8 cellular contexts compared by ENCODE assay signal in genomic region chr2:54669677-54670484, GRCh38. TPM values are rescaled to one million over a fixed set of nuclear protein-coding genes. Genes with fewer than 3 reads are reported as not detected.
DNase-seq lines count a peak whose midpoint lies in the region; ATAC-seq and TF ChIP-seq lines count a peak whose summit lies in the region.

No MANE protein-coding gene starts in this region.

- H3K36me3 Mint-ChIP-seq in WTC11 = peaks cover 54% of the 10 kb centered on the region
- H3K36me3 Mint-ChIP-seq in stimulated activated effector memory CD8-positive, alpha-beta T cell treated with anti-CD3 and anti-CD28 coated beads, Interleukin-12 subunit alpha, Interleukin-12 subunit beta, amount 100 ng/mL, for 72 hours = peaks cover 57% of the 10 kb centered on the region

- H3K4me2 ChIP-seq in HCT116 (ENCODE audit: low read length) = no peak overlapping the region

- H3K4me1 Mint-ChIP-seq in WTC11 = peaks cover 27% of the 10 kb centered on the region
- H3K4me1 Mint-ChIP-seq in stimulated activated effector memory CD8-positive, alpha-beta T cell treated with anti-CD3 and anti-CD28 coated beads, Interleukin-12 subunit alpha, Interleukin-12 subunit beta, amount 100 ng/mL, for 72 hours = peaks cover 19% of the 10 kb centered on the region

- H3K9me3 ChIP-seq in HCT116 (ENCODE audit: control insufficient read depth in 1 of 2, insufficient read depth in 1 of 2, low read depth in 1 of 2, low read length in 2 of 2) = no peaks in the 10 kb centered on the region
- H3K9me3 ChIP-seq in right cardiac atrium (ENCODE audit: control insufficient read depth, low read length) = no peaks in the 10 kb centered on the region

- TF ChIP-seq CTCF in HCT116 (IDR thresholded peaks at IDR 0.05 in 2 of 3, conservative IDR thresholded peaks at IDR 0.05 in 1 of 3; ENCODE audit: borderline replicate concordance in 1 of 3, insufficient read depth in 1 of 3, low read depth in 2 of 3, low read length in 2 of 3) = no peak
- no peak for TF ChIP-seq CTCF in WTC11 (IDR thresholded peaks at IDR 0.05)

- no peaks in the 10 kb centered on the region for H3K27me3 Mint-ChIP-seq in WTC11 (ENCODE audit: low read depth)

- RAD21 ChIA-PET in HCT116 (lab: Charles Lee; ENCODE audit: low non-redundant PET in 1 of 2, low total read pairs in 2 of 2, uncharacterized antibody in 2 of 2, unreplicated experiment in 2 of 2) = no interaction called here

- no peak overlapping the region for H3K4me3 Mint-ChIP-seq in WTC11
- H3K4me3 Mint-ChIP-seq in stimulated activated effector memory CD8-positive, alpha-beta T cell treated with anti-CD3 and anti-CD28 coated beads, Interleukin-12 subunit alpha, Interleukin-12 subunit beta, amount 100 ng/mL, for 72 hours = no peak overlapping the region

- ATAC-seq in HCT116 (no peak), WTC11 (no peak), right cardiac atrium (no peak), GM18909 (IDR thresholded peaks at IDR 0.05; ENCODE audit: poor library complexity, unreplicated experiment) (no peak), GM21528 (IDR thresholded peaks at IDR 0.05; ENCODE audit: low FRiP score, unreplicated experiment) (no peak)
- no peak for ATAC-seq in stimulated activated effector memory CD8-positive, alpha-beta T cell treated with anti-CD3 and anti-CD28 coated beads, Interleukin-12 subunit alpha, Interleukin-12 subunit beta, amount 100 ng/mL, for 72 hours

- H3K27ac ChIP-seq in HCT116 (ENCODE audit: low read depth, low read length) (no peak overlapping the region), right cardiac atrium (ENCODE audit: low read length) (peak overlapping the region; percentile 56), substantia nigra (ENCODE audit: low read depth, low read length, poor library complexity, severe bottlenecking) (peak overlapping the region; percentile 72)

- 50% methylated on average over 7 of the region's 7 CpGs for WGBS in right cardiac atrium

- peaks cover 6 to 19% of the 10 kb centered on the region in 2 experiments; a peak in 3 of 4 replicates for H3K36me3 ChIP-seq in HCT116 (ENCODE audit: control insufficient read depth in 1 of 2, insufficient read depth in 2 of 2, low read length in 2 of 2)

- CTCF ChIA-PET in HCT116 (lab: Charles Lee) = no interaction called here
- CTCF ChIA-PET in WTC11 (lab: Charles Lee) = no interaction called here

- H2AFZ ChIP-seq in HCT116 (ENCODE audit: low read depth, low read length, poor library complexity, severe bottlenecking) = no peak overlapping the region

- no peaks in the 10 kb centered on the region for H3K9me3 Mint-ChIP-seq in WTC11
- no peaks in the 10 kb centered on the region for H3K9me3 Mint-ChIP-seq in stimulated activated effector memory CD8-positive, alpha-beta T cell treated with anti-CD3 and anti-CD28 coated beads, Interleukin-12 subunit alpha, Interleukin-12 subunit beta, amount 100 ng/mL, for 72 hours

- DNase-seq in HCT116 (ENCODE audit: low read depth, low spot score) = no peak
- DNase-seq in WTC11 (ENCODE audit: low spot score) = no peak
- DNase-seq in right cardiac atrium = no peak
- peak in 8 of 49 donors; percentile 6 to 52 (median 18) for DNase-seq in substantia nigra (lab: John Stamatoyannopoulos, UW)
- no peak for DNase-seq in NCI-H1092 treated with DMSO at 0.1 percent for 48 hours (lab: John Stamatoyannopoulos, UW)
- no peak for DNase-seq in stimulated activated effector memory CD8-positive, alpha-beta T cell treated with anti-CD3 and anti-CD28 coated beads, Interleukin-12 subunit alpha, Interleukin-12 subunit beta, amount 100 ng/mL, for 72 hours (ENCODE audit: low spot score in 2 of 2)

- H3K4me3 ChIP-seq in HCT116 (replicated peaks in 1 of 2; ENCODE audit: low read depth in 1 of 2, low read length in 2 of 2) (no peak overlapping the region), right cardiac atrium (ENCODE audit: low read length) (no peak overlapping the region)

- H3K4me1 ChIP-seq in HCT116 (ENCODE audit: control insufficient read depth in 1 of 2, insufficient read depth in 2 of 2, low read length in 2 of 2) (peaks cover 0 to 8% of the 10 kb centered on the region in 2 experiments; a peak in 2 of 4 replicates), right cardiac atrium (ENCODE audit: control insufficient read depth, insufficient read depth, low read length) (peaks cover 21% of the 10 kb centered on the region)

- no peaks in the 10 kb centered on the region for H3K9me2 ChIP-seq in HCT116 (ENCODE audit: insufficient read depth)

- H3K27me3 ChIP-seq in HCT116 (ENCODE audit: insufficient read depth, low read length) (no peaks in the 10 kb centered on the region), right cardiac atrium (ENCODE audit: control insufficient read depth, insufficient read depth) (no peaks in the 10 kb centered on the region)

- POLR2A ChIA-PET in HCT116 (lab: Charles Lee) (no interaction called here), WTC11 (lab: Charles Lee) (no interaction called here)

- H3K9ac ChIP-seq in HCT116 (ENCODE audit: low read length) = no peak overlapping the region

- H3K27ac Mint-ChIP-seq in WTC11 = no peak overlapping the region
- no peak overlapping the region for H3K27ac Mint-ChIP-seq in stimulated activated effector memory CD8-positive, alpha-beta T cell treated with anti-CD3 and anti-CD28 coated beads, Interleukin-12 subunit alpha, Interleukin-12 subunit beta, amount 100 ng/mL, for 72 hours

- no peaks in the 10 kb centered on the region for H3K79me2 ChIP-seq in HCT116 (ENCODE audit: insufficient read depth, low read length)

- BruUV-seq in HCT116 (replicated peaks; lab: Mats Ljungman, UMichigan) = no TSS peak

- intact Hi-C loops in HCT116 (cut with micrococcal nuclease) (loop anchor here (5.0 to 10.0 kb wide), 3 partner anchors 167 to 507 kb away; no protein-coding TSS in a partner anchor), right cardiac atrium (cut with DNase I) (no loop called here)

- no peak for TF ChIP-seq POLR2A in HCT116 (IDR thresholded peaks at IDR 0.05; ENCODE audit: borderline replicate concordance, extremely low read depth, insufficient read depth, insufficient read length)

- H4K20me1 ChIP-seq in HCT116 (ENCODE audit: insufficient read depth) = no peaks in the 10 kb centered on the region

- no peak for TF ChIP-seq RAD21 in HCT116 (IDR thresholded peaks at IDR 0.05; ENCODE audit: low read depth)

TF ChIP-seq in HCT116, 20 proteins besides CTCF, POLR2A, EP300 and RAD21 (continues in another document):
- no peak for TF ChIP-seq EGR1 (IDR thresholded peaks at IDR 0.05; ENCODE audit: low read depth)
- TF ChIP-seq EZH2 (IDR thresholded peaks at IDR 0.05) = no peak
- TF ChIP-seq REST (IDR thresholded peaks at IDR 0.05; ENCODE audit: low read depth) = no peak
- TF ChIP-seq CEBPB (IDR thresholded peaks at IDR 0.05; ENCODE audit: low read depth) = peak; percentile 76

TF ChIP-seq in WTC11, 78 proteins besides CTCF, POLR2A, EP300 and RAD21:
- TF ChIP-seq SP1 (CRISPR knock-in tag; conservative IDR thresholded peaks at IDR 0.05) = no peak
- TF ChIP-seq HMGA2 (CRISPR knock-in tag; IDR thresholded peaks at IDR 0.05) = no peak
- no peak for TF ChIP-seq JAZF1 (CRISPR knock-in tag; IDR thresholded peaks at IDR 0.05)
- no peak for TF ChIP-seq ZNF423 (CRISPR knock-in tag; IDR thresholded peaks at IDR 0.05)
- no peak for TF ChIP-seq ZMAT4 (CRISPR knock-in tag; IDR thresholded peaks at IDR 0.05)
- TF ChIP-seq GABPB1 (CRISPR knock-in tag; IDR thresholded peaks at IDR 0.05) = peak; percentile 83
- no peak for TF ChIP-seq FOXP4 (CRISPR knock-in tag; IDR thresholded peaks at IDR 0.05)
- no peak for TF ChIP-seq ZBTB21 (CRISPR knock-in tag; IDR thresholded peaks at IDR 0.05; ENCODE audit: borderline replicate concordance)

RNA-seq across cellular contexts. Expression of gene EML6, which starts 53.6 kb away (rescaled TPM):
- total RNA-seq in HCT116 (2021; ENCODE audit: unreplicated experiment) = 6.6 TPM
- 8.4 and 9.2 TPM in 2 replicates for polyA plus RNA-seq in HCT116 (2012)
- 1.9 to 2.5 TPM (median 2.1 TPM) in 3 replicates for total RNA-seq in WTC11 (2021)
- 1 to 10 TPM in 2 of 4 donors, under 1 TPM in 2; 0.26 to 1.5 (median 0.89) TPM for total RNA-seq in right cardiac atrium
- polyA plus RNA-seq in right cardiac atrium = 0.43 TPM
